Comparison of ENCODE assay signal across 9 cellular contexts in genomic region chr1:19425643-19426245, GRCh38. TPM values are rescaled to one million over a fixed set of nuclear protein-coding genes. Genes with fewer than 3 reads are reported as not detected.
DNase-seq lines count a peak whose midpoint lies in the region; ATAC-seq and TF ChIP-seq lines count a peak whose summit lies in the region.
"Had no signal": no experiment of that assay in that cellular context is flagged by ENCODE, and none has a peak within 500 bp of the region (broad histone marks: within the 10 kb centered on the region; RNA-seq: fewer than 3 reads in every experiment).

No MANE protein-coding gene starts in this region.

- peaks cover 29% of the 10 kb centered on the region for H3K36me3 Mint-ChIP-seq in stimulated activated naive CD8-positive, alpha-beta T cell treated with anti-CD3 and anti-CD28 coated beads, Interleukin-15, Interleukin-2, amounts not matched to agents 100 ng/mL and 50 ng/mL, for 24 hours (ENCODE audit: low read depth)
- H3K36me3 Mint-ChIP-seq in dendritic cell treated with granulocyte-macrophage colony-stimulating factor and Interleukin-4, amounts not matched to agents 40 ng/mL and 50 ng/mL, for 4 days (ENCODE audit: low read depth), result peaks cover 81% of the 10 kb centered on the region
- peaks cover 8% of the 10 kb centered on the region for H3K36me3 Mint-ChIP-seq in osteocyte (ENCODE audit: unreplicated experiment)

- H4K8ac ChIP-seq in mesendoderm (ENCODE audit: low read depth, low read length), result no peak overlapping the region

- H2BK120ac ChIP-seq in mesendoderm (ENCODE audit: low read depth, low read length), result no peak overlapping the region

- H3K27me3 Mint-ChIP-seq in stimulated activated naive CD8-positive, alpha-beta T cell treated with anti-CD3 and anti-CD28 coated beads, Interleukin-15, Interleukin-2, amounts not matched to agents 100 ng/mL and 50 ng/mL, for 24 hours, result no peaks in the 10 kb centered on the region
- H3K27me3 Mint-ChIP-seq in stimulated activated naive CD8-positive, alpha-beta T cell treated with anti-CD3 and anti-CD28 coated beads, Interleukin-15, amount 100 ng/mL, for 72 hours, result no peaks in the 10 kb centered on the region
- H3K27me3 Mint-ChIP-seq in dendritic cell treated with granulocyte-macrophage colony-stimulating factor and Interleukin-4, amounts not matched to agents 40 ng/mL and 50 ng/mL, for 4 days, result no peaks in the 10 kb centered on the region
- H3K27me3 Mint-ChIP-seq in osteocyte (ENCODE audit: unreplicated experiment), result no peaks in the 10 kb centered on the region

- H3K79me2 ChIP-seq in mesendoderm (ENCODE audit: control insufficient read depth, insufficient read depth, low read length), result peaks cover 80% of the 10 kb centered on the region

- H2AK5ac ChIP-seq in mesendoderm (ENCODE audit: low read length), result no peak overlapping the region

- H3K4ac ChIP-seq in mesendoderm (ENCODE audit: low read depth, low read length), result no peak overlapping the region

- no peak for DNase-seq in stimulated activated naive CD8-positive, alpha-beta T cell treated with anti-CD3 and anti-CD28 coated beads, Interleukin-15, amount 100 ng/mL, for 72 hours
- DNase-seq in osteocyte (ENCODE audit: extremely low spot score, unreplicated experiment) (no peak), T1000 (lab: John Stamatoyannopoulos, UW) (no peak), SK-N-DZ (ENCODE audit: low spot score) (no peak), mesendoderm (no peak)
- DNase-seq: effector memory CD4-positive, alpha-beta T cell had no signal

- H3K79me1 ChIP-seq in mesendoderm (ENCODE audit: low read length), result peaks cover 51% of the 10 kb centered on the region

- H3K4me2 ChIP-seq in mesendoderm (ENCODE audit: low read length), result no peak overlapping the region

- no peak overlapping the region for H3K56ac ChIP-seq in mesendoderm (ENCODE audit: low read length)

- H3K9ac ChIP-seq in mesendoderm (ENCODE audit: low read length), result no peak overlapping the region

- peak overlapping the region; percentile 64 for H3K27ac Mint-ChIP-seq in stimulated activated naive CD8-positive, alpha-beta T cell treated with anti-CD3 and anti-CD28 coated beads, Interleukin-15, Interleukin-2, amounts not matched to agents 100 ng/mL and 50 ng/mL, for 24 hours
- H3K27ac Mint-ChIP-seq in stimulated activated naive CD8-positive, alpha-beta T cell treated with anti-CD3 and anti-CD28 coated beads, Interleukin-15, amount 100 ng/mL, for 72 hours, result no peak overlapping the region
- peak overlapping the region; percentile 23 for H3K27ac Mint-ChIP-seq in dendritic cell treated with granulocyte-macrophage colony-stimulating factor and Interleukin-4, amounts not matched to agents 40 ng/mL and 50 ng/mL, for 4 days
- peak overlapping the region; percentile 75 for H3K27ac Mint-ChIP-seq in osteocyte (ENCODE audit: unreplicated experiment)

- H3K18ac ChIP-seq in mesendoderm (ENCODE audit: low read length), result no peak overlapping the region

- H3K4me3 Mint-ChIP-seq in stimulated activated naive CD8-positive, alpha-beta T cell treated with anti-CD3 and anti-CD28 coated beads, Interleukin-15, Interleukin-2, amounts not matched to agents 100 ng/mL and 50 ng/mL, for 24 hours, result no peak overlapping the region
- no peak overlapping the region for H3K4me3 Mint-ChIP-seq in stimulated activated naive CD8-positive, alpha-beta T cell treated with anti-CD3 and anti-CD28 coated beads, Interleukin-15, amount 100 ng/mL, for 72 hours
- no peak overlapping the region for H3K4me3 Mint-ChIP-seq in dendritic cell treated with granulocyte-macrophage colony-stimulating factor and Interleukin-4, amounts not matched to agents 40 ng/mL and 50 ng/mL, for 4 days
- no peak overlapping the region for H3K4me3 Mint-ChIP-seq in osteocyte (ENCODE audit: unreplicated experiment)

- no peak overlapping the region for H2BK15ac ChIP-seq in mesendoderm (replicated peaks; ENCODE audit: low read depth)

- H3K9me3 Mint-ChIP-seq in stimulated activated naive CD8-positive, alpha-beta T cell treated with anti-CD3 and anti-CD28 coated beads, Interleukin-15, Interleukin-2, amounts not matched to agents 100 ng/mL and 50 ng/mL, for 24 hours, result no peaks in the 10 kb centered on the region
- H3K9me3 Mint-ChIP-seq in stimulated activated naive CD8-positive, alpha-beta T cell treated with anti-CD3 and anti-CD28 coated beads, Interleukin-15, amount 100 ng/mL, for 72 hours, result no peaks in the 10 kb centered on the region
- H3K9me3 Mint-ChIP-seq in dendritic cell treated with granulocyte-macrophage colony-stimulating factor and Interleukin-4, amounts not matched to agents 40 ng/mL and 50 ng/mL, for 4 days, result no peaks in the 10 kb centered on the region
- no peaks in the 10 kb centered on the region for H3K9me3 Mint-ChIP-seq in osteocyte (ENCODE audit: unreplicated experiment)

- H3K4me3 ChIP-seq in mesendoderm (ENCODE audit: low read length), result no peak overlapping the region

- H3K4me1 ChIP-seq in mesendoderm (ENCODE audit: control insufficient read depth, low read depth, low read length), result no peaks in the 10 kb centered on the region

- H3K27me3 ChIP-seq in mesendoderm (ENCODE audit: insufficient read depth, low read length, poor library complexity), result no peaks in the 10 kb centered on the region

- no peak for TF ChIP-seq CTCF in osteocyte (IDR thresholded peaks at IDR 0.05)

- H3K36me3 ChIP-seq in mesendoderm (ENCODE audit: control insufficient read depth, insufficient read depth, low read length), result no peaks in the 10 kb centered on the region

- no peak overlapping the region for H2BK5ac ChIP-seq in mesendoderm (ENCODE audit: low read length)

- ATAC-seq in stimulated activated naive CD8-positive, alpha-beta T cell treated with anti-CD3 and anti-CD28 coated beads, Interleukin-15, amount 100 ng/mL, for 72 hours, result no peak
- ATAC-seq in HG02610 (IDR thresholded peaks at IDR 0.05; ENCODE audit: unreplicated experiment), result no peak

- H4K5ac ChIP-seq in mesendoderm (ENCODE audit: low read length), result no peak overlapping the region

- peaks cover 92% of the 10 kb centered on the region for H3K4me1 Mint-ChIP-seq in stimulated activated naive CD8-positive, alpha-beta T cell treated with anti-CD3 and anti-CD28 coated beads, Interleukin-15, Interleukin-2, amounts not matched to agents 100 ng/mL and 50 ng/mL, for 24 hours (ENCODE audit: low read depth)
- H3K4me1 Mint-ChIP-seq in stimulated activated naive CD8-positive, alpha-beta T cell treated with anti-CD3 and anti-CD28 coated beads, Interleukin-15, amount 100 ng/mL, for 72 hours, result peaks cover 98% of the 10 kb centered on the region
- H3K4me1 Mint-ChIP-seq in dendritic cell treated with granulocyte-macrophage colony-stimulating factor and Interleukin-4, amounts not matched to agents 40 ng/mL and 50 ng/mL, for 4 days (ENCODE audit: low read depth), result peaks cover 82% of the 10 kb centered on the region
- H3K4me1 Mint-ChIP-seq in osteocyte (ENCODE audit: unreplicated experiment), result peaks cover 81% of the 10 kb centered on the region

- no peak overlapping the region for H3K23ac ChIP-seq in mesendoderm (ENCODE audit: low read length)

- WGBS in mesendoderm (ENCODE audit: extremely low coverage, insufficient coverage, low lambda C conversion rate), result 100% methylated on average over 1 of the region's 6 CpGs

- H3K27ac ChIP-seq in mesendoderm (ENCODE audit: low read depth, low read length), result no peak overlapping the region

- intact Hi-C loops in dendritic cell treated with granulocyte-macrophage colony-stimulating factor and Interleukin-4, amounts not matched to agents 40 ng/mL and 50 ng/mL, for 4 days (cut with micrococcal nuclease), result no loop called here

RNA-seq across cellular contexts. Expression of gene CAPZB, which starts 59.6 kb away (rescaled TPM):
- total RNA-seq in osteocyte, result 403 and 412 TPM in 2 replicates
- polyA plus RNA-seq in SK-N-DZ (2014; cell fraction: cytosol; rRNA removed), result 68.7 and 78.3 TPM in 2 replicates
- polyA plus RNA-seq in SK-N-DZ (2014; cell fraction: nucleus; rRNA removed), result 34.4 and 48.8 TPM in 2 replicates
- polyA plus RNA-seq in mesendoderm (2013, experiment 1 of 2), result 289 TPM
- polyA plus RNA-seq in mesendoderm (2013, experiment 2 of 2), result 292 TPM

Comparison
In these comparisons a context has a peak if more than half of its experiments do, and no peak if none do; other contexts are left out.
1. H3K27ac Mint-ChIP-seq: peak in stimulated activated naive CD8-positive, alpha-beta T cell treated with anti-CD3 and anti-CD28 coated beads, Interleukin-15, Interleukin-2, amounts not matched to agents 100 ng/mL and 50 ng/mL, for 24 hours (single experiment), dendritic cell treated with granulocyte-macrophage colony-stimulating factor and Interleukin-4, amounts not matched to agents 40 ng/mL and 50 ng/mL, for 4 days (single experiment) and osteocyte (single experiment); none in stimulated activated naive CD8-positive, alpha-beta T cell treated with anti-CD3 and anti-CD28 coated beads, Interleukin-15, amount 100 ng/mL, for 72 hours (0 of 2).